Comparison of ENCODE assay signal across 23 cellular contexts in the genomic region with DNA sequence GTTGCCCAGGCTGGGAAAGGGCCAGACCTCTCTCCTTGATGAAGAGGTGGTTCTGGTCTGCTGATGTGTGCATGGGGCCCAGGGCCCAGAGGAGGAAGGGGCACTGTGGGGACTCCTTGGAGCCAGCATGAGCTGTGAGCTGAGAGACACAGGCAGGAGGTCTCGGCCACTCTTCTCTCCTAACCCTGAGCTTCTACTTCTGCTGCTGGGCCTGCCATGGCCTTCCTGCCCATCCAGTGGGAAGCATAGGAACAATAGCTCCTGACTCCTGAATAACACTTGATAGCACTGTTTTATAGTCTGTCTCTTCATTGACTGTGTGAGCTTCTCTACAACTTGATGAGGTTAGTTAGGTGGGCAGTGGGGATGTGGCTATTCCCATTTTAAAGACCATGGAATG.
DNase-seq lines count a peak whose midpoint lies in the region; ATAC-seq and TF ChIP-seq lines count a peak whose summit lies in the region.
"Had no signal": no experiment of that assay in that cellular context is flagged by ENCODE, and none has a peak within 500 bp of the region (broad histone marks: within the 10 kb centered on the region; RNA-seq: fewer than 3 reads in every experiment).

No MANE protein-coding gene starts in this region.

- H3K9me3 ChIP-seq in T-helper 17 cell (ENCODE audit: control insufficient read depth, low read length, poor library complexity, severe bottlenecking) (no peaks in the 10 kb centered on the region), endodermal cell (ENCODE audit: control insufficient read depth, low read length) (no peaks in the 10 kb centered on the region), testis (no peaks in the 10 kb centered on the region)
- H3K9me3 ChIP-seq: BE2C had no signal

- H3K4me1 ChIP-seq in endodermal cell (ENCODE audit: control insufficient read depth, insufficient read depth, low read length) (no peaks in the 10 kb centered on the region), testis (no peaks in the 10 kb centered on the region)

- TF ChIP-seq CTCF in endodermal cell (conservative IDR thresholded peaks at IDR 0.05) = no peak
- no peak for TF ChIP-seq CTCF in osteocyte (IDR thresholded peaks at IDR 0.05)
- TF ChIP-seq CTCF in testis (IDR thresholded peaks at IDR 0.05) = no peak

- peaks cover 29% of the 10 kb centered on the region for H3K4me1 Mint-ChIP-seq in T-helper 17 cell
- peaks cover under 1% of the 10 kb centered on the region for H3K4me1 Mint-ChIP-seq in endodermal cell
- H3K4me1 Mint-ChIP-seq in osteocyte (ENCODE audit: unreplicated experiment) = no peaks in the 10 kb centered on the region
- H3K4me1 Mint-ChIP-seq: CD14-positive monocyte had no signal

- H3K4me3 ChIP-seq in endodermal cell (ENCODE audit: low read length) (no peak overlapping the region), testis (no peak overlapping the region)
- H3K4me3 ChIP-seq: BLaER1, GM12878 had no signal

- no peak for ATAC-seq in T-helper 17 cell
- ATAC-seq: GM12878 had no signal

- H3K9me3 Mint-ChIP-seq in endodermal cell (peaks cover 14% of the 10 kb centered on the region), osteocyte (ENCODE audit: unreplicated experiment) (no peaks in the 10 kb centered on the region)

- intact Hi-C loops in testis (cut with DNase I; ENCODE audit: low total_unique reads) = no loop called here

- no peak overlapping the region for H3K27ac ChIP-seq in endodermal cell (ENCODE audit: low read depth, low read length)
- no peak overlapping the region for H3K27ac ChIP-seq in testis
- H3K27ac ChIP-seq: BLaER1 had no signal

- H3K27ac Mint-ChIP-seq in T-helper 17 cell (peak overlapping the region; percentile 16), endodermal cell (no peak overlapping the region), osteocyte (ENCODE audit: unreplicated experiment) (no peak overlapping the region)
- H3K27ac Mint-ChIP-seq: CD14-positive monocyte; CD4-positive, CD25-positive, alpha-beta regulatory T cell had no signal

- no peak overlapping the region for H3K9ac ChIP-seq in endodermal cell (ENCODE audit: extremely low read depth, low read length, poor library complexity, severe bottlenecking)
- H3K9ac ChIP-seq: BLaER1 had no signal

- H3K36me3 Mint-ChIP-seq in T-helper 17 cell (ENCODE audit: low read depth) (peaks cover 4% of the 10 kb centered on the region), endodermal cell (ENCODE audit: low read depth) (no peaks in the 10 kb centered on the region), osteocyte (ENCODE audit: unreplicated experiment) (no peaks in the 10 kb centered on the region)
- H3K36me3 Mint-ChIP-seq: CD14-positive monocyte; CD8-positive, alpha-beta memory T cell had no signal

- H3K27me3 ChIP-seq in endodermal cell (ENCODE audit: control insufficient read depth, insufficient read depth, low read length, poor library complexity, severe bottlenecking) (no peaks in the 10 kb centered on the region), testis (no peaks in the 10 kb centered on the region)
- H3K27me3 ChIP-seq: BE2C, BLaER1 had no signal

- TF ChIP-seq POLR2A in testis (IDR thresholded peaks at IDR 0.05) = no peak

- no peaks in the 10 kb centered on the region for H3K27me3 Mint-ChIP-seq in T-helper 17 cell
- H3K27me3 Mint-ChIP-seq in endodermal cell (ENCODE audit: insufficient read depth) = peaks cover 9% of the 10 kb centered on the region
- no peaks in the 10 kb centered on the region for H3K27me3 Mint-ChIP-seq in osteocyte (ENCODE audit: unreplicated experiment)

- H3K4me3 Mint-ChIP-seq in T-helper 17 cell = no peak overlapping the region
- no peak overlapping the region for H3K4me3 Mint-ChIP-seq in endodermal cell
- H3K4me3 Mint-ChIP-seq in osteocyte (ENCODE audit: unreplicated experiment) = no peak overlapping the region
- H3K4me3 Mint-ChIP-seq: CD14-positive monocyte; CD8-positive, alpha-beta memory T cell had no signal

- WGBS in endodermal cell (ENCODE audit: insufficient coverage in 1 of 2, insufficient read length in 1 of 2), 2 experiments = 89 to 100% methylated on average over 1 of the region's 1 CpG
- WGBS in testis, 2 donors = 86 to 100% methylated on average over 1 of the region's 1 CpG

- H3K36me3 ChIP-seq in endodermal cell (ENCODE audit: control insufficient read depth, insufficient read depth, low read length) = no peaks in the 10 kb centered on the region
- H3K36me3 ChIP-seq in testis (ENCODE audit: low read depth, missing control alignments) = no peaks in the 10 kb centered on the region
- H3K36me3 ChIP-seq: BE2C, BLaER1 had no signal

- no peak for DNase-seq in T-helper 17 cell
- peak; percentile 20 for DNase-seq in endodermal cell
- peak; percentile 64 for DNase-seq in osteocyte (ENCODE audit: extremely low spot score, unreplicated experiment)
- DNase-seq in activated T-cell treated with anti-CD3 and anti-CD28 coated beads, Interleukin-2, amount 50 U/mL, for 48 hours = no peak
- DNase-seq in GM19240 (ENCODE audit: insufficient read length, low spot score) = no peak
- DNase-seq in testis = no peak
- DNase-seq: 8988T; ACHN; BE2C; C1 segment of cervical spinal cord; CD4-positive, alpha-beta memory T cell; CD4-positive, CD25-positive, alpha-beta regulatory T cell; CD8-positive, alpha-beta memory T cell; COR-L47; DMS 273 treated with DMSO at 0.1 percent for 48 hours; DMS53; DMS79; DND-41; EL; GDM1 had no signal

Comparison
In these comparisons a context has a peak if more than half of its experiments do, and no peak if none do; other contexts are left out.
1. DNase-seq: peak in endodermal cell (single experiment) and osteocyte (single experiment); none in T-helper 17 cell (0 of 3), activated T-cell treated with anti-CD3 and anti-CD28 coated beads, Interleukin-2, amount 50 U/mL, for 48 hours (0 of 2), GM19240 (single experiment) and testis (single experiment).